ENCODE assay signal across 8 cellular contexts in the genomic region with DNA sequence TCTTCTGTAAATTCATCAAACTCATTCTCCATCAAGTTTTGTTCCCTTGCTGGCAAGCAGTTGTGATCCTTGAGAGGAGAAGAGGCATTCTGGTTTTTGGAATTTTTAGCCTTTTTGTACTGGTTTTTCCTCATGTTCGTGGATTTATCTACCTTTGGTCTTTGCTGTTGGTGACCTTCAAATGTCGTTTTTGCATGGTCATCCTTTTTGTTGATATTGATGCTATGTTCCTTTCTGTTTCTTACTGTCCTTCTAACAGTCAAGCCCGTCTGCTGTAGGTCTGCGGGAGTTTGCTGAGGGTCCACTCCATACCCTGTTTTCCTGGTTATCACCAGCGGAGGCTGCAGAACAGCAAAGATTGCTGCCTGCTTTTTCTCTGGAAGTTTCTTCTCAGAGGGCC.
"Had no signal": no experiment of that assay in that cellular context is flagged by ENCODE, and none has a peak within 500 bp of the region (broad histone marks: within the 10 kb centered on the region; RNA-seq: fewer than 3 reads in every experiment).

No MANE protein-coding gene starts in this region.

- H3K27me3 Mint-ChIP-seq: IgD-negative memory B cell had no signal

- H3K27ac Mint-ChIP-seq: IgD-negative memory B cell had no signal

- DNase-seq: IMR-90, Kasumi-1, KBM-7, KG1 had no signal

- H3K9ac ChIP-seq: KMS-11 had no signal

- H3K27ac ChIP-seq: HL-60, KMS-11 had no signal

- FAIRE-seq: HTR-8/SVneo had no signal

- H3K4me3 Mint-ChIP-seq: IgD-negative memory B cell had no signal

- H3K4me2 ChIP-seq: KMS-11 had no signal
